35 cellular contexts compared by ENCODE assay signal in genomic region chr6:125623085-125623484, GRCh38.
"Had no signal": no experiment of that assay in that cellular context is flagged by ENCODE, and none has a peak within 500 bp of the region (broad histone marks: within the 10 kb centered on the region; RNA-seq: fewer than 3 reads in every experiment).

No MANE protein-coding gene starts in this region.

- H3K4me3 Mint-ChIP-seq: activated CD4-positive, alpha-beta memory T cell treated with anti-CD3 and anti-CD28 coated beads, Interleukin-2, amount 10 ng/mL, durations not matched to agents 7 days and 5 days; activated CD4-positive, alpha-beta T cell treated with anti-CD3 and anti-CD28 coated beads for 36 hours; activated CD4-positive, alpha-beta T cell treated with anti-CD3 and anti-CD28 coated beads, Interleukin-2, amount 10 ng/mL, durations not matched to agents 7 days and 5 days; activated CD8-positive, alpha-beta memory T cell treated with anti-CD3 and anti-CD28 coated beads, Interleukin-2, amount 10 ng/mL, durations not matched to agents 7 days and 5 days; activated CD8-positive, alpha-beta T cell treated with anti-CD3 and anti-CD28 coated beads, Interleukin-2, amount 10 ng/mL, durations not matched to agents 7 days and 5 days; activated naive CD4-positive, alpha-beta T cell treated with anti-CD3 and anti-CD28 coated beads for 36 hours; activated naive CD8-positive, alpha-beta T cell treated with anti-CD3 and anti-CD28 coated beads for 36 hours; activated T-cell treated with anti-CD3 and anti-CD28 coated beads, Interleukin-2, amount 50 U/mL, for 24 hours; T-helper 1 cell treated with Interleukin-12 subunit alpha and Interleukin-12 subunit beta and Interleukin-4 antibody, amounts not matched to agents 30 μg/mL and 1 μg/mL, for 36 hours; T-helper 2 cell treated with Interferon-gamma antibody and Interleukin-4, amounts not matched to agents 5 μg/mL and 100 μg/mL, for 36 hours had no signal

- H3K36me3 ChIP-seq: adrenal gland, brain microvascular endothelial cell, breast epithelium had no signal

- H3K9me3 Mint-ChIP-seq: activated CD4-positive, alpha-beta memory T cell treated with anti-CD3 and anti-CD28 coated beads, Interleukin-2, amount 10 ng/mL, durations not matched to agents 7 days and 5 days; activated CD4-positive, alpha-beta T cell treated with anti-CD3 and anti-CD28 coated beads, Interleukin-2, amount 10 ng/mL, durations not matched to agents 7 days and 5 days; activated naive CD4-positive, alpha-beta T cell treated with anti-CD3 and anti-CD28 coated beads for 36 hours; activated naive CD4-positive, alpha-beta T cell treated with anti-CD3 and anti-CD28 coated beads, Interleukin-2, amount 50 U/mL, for 72 hours; activated naive CD8-positive, alpha-beta T cell treated with anti-CD3 and anti-CD28 coated beads for 36 hours; activated T-cell treated with anti-CD3 and anti-CD28 coated beads, Interleukin-2, amount 50 U/mL, for 24 hours; activated T-helper 2 cell treated with anti-CD3 and anti-CD28 coated beads, Interferon-gamma antibody, Interleukin-2, Interleukin-4, amounts not matched to agents 10 μg/mL and 5 μg/mL and 100 μg/mL, durations not matched to agents 14 hours and 24 hours and 36 hours; T-helper 1 cell treated with Interleukin-12 subunit alpha and Interleukin-12 subunit beta and Interleukin-4 antibody, amounts not matched to agents 30 μg/mL and 1 μg/mL, for 36 hours; T-helper 2 cell treated with Interferon-gamma antibody and Interleukin-4, amounts not matched to agents 5 μg/mL and 100 μg/mL, for 36 hours had no signal

- H3K36me3 Mint-ChIP-seq: activated CD8-positive, alpha-beta memory T cell treated with anti-CD3 and anti-CD28 coated beads, Interleukin-2, amount 10 ng/mL, durations not matched to agents 7 days and 5 days; activated naive CD4-positive, alpha-beta T cell treated with anti-CD3 and anti-CD28 coated beads, Interleukin-2, amount 50 U/mL, for 72 hours; activated naive CD8-positive, alpha-beta T cell treated with anti-CD3 and anti-CD28 coated beads for 36 hours had no signal

- H3K4me1 ChIP-seq: adrenal gland, body of pancreas, breast epithelium had no signal

- H3K4me3 ChIP-seq: adrenal gland, body of pancreas, breast epithelium had no signal

- ATAC-seq: activated CD4-positive, alpha-beta T cell treated with anti-CD3 and anti-CD28 coated beads for 36 hours; activated CD4-positive, CD25-positive, alpha-beta regulatory T cell treated with anti-CD3 and anti-CD28 coated beads, Interleukin-2, amount 50 U/mL, for 24 hours; activated CD8-positive, alpha-beta memory T cell treated with anti-CD3 and anti-CD28 coated beads, Interleukin-2, amount 10 ng/mL, durations not matched to agents 7 days and 5 days; activated CD8-positive, alpha-beta T cell treated with anti-CD3 and anti-CD28 coated beads, Interleukin-2, amount 10 ng/mL, durations not matched to agents 7 days and 5 days; activated naive CD4-positive, alpha-beta T cell treated with anti-CD3 and anti-CD28 coated beads, Interleukin-2, amount 50 U/mL, for 72 hours; body of pancreas had no signal

- H3K27ac ChIP-seq: adrenal gland, body of pancreas, brain microvascular endothelial cell, breast epithelium, VCaP had no signal

- H3K27me3 ChIP-seq: adrenal gland, body of pancreas, brain microvascular endothelial cell, breast epithelium had no signal

- H3K9me3 ChIP-seq: adrenal gland, body of pancreas, breast epithelium had no signal

- H3K27ac Mint-ChIP-seq: activated CD4-positive, alpha-beta memory T cell treated with anti-CD3 and anti-CD28 coated beads, Interleukin-2, amount 10 ng/mL, durations not matched to agents 7 days and 5 days; activated CD4-positive, alpha-beta T cell treated with anti-CD3 and anti-CD28 coated beads for 36 hours; activated CD4-positive, alpha-beta T cell treated with anti-CD3 and anti-CD28 coated beads, Interleukin-2, amount 10 ng/mL, durations not matched to agents 7 days and 5 days; activated CD8-positive, alpha-beta memory T cell treated with anti-CD3 and anti-CD28 coated beads, Interleukin-2, amount 10 ng/mL, durations not matched to agents 7 days and 5 days; activated CD8-positive, alpha-beta T cell treated with anti-CD3 and anti-CD28 coated beads, Interleukin-2, amount 10 ng/mL, durations not matched to agents 7 days and 5 days; activated naive CD4-positive, alpha-beta T cell treated with anti-CD3 and anti-CD28 coated beads for 36 hours; activated naive CD4-positive, alpha-beta T cell treated with anti-CD3 and anti-CD28 coated beads, Interleukin-2, amount 50 U/mL, for 72 hours; activated naive CD8-positive, alpha-beta T cell treated with anti-CD3 and anti-CD28 coated beads for 36 hours; activated T-cell treated with anti-CD3 and anti-CD28 coated beads, Interleukin-2, amount 50 U/mL, for 24 hours; activated T-helper 2 cell treated with anti-CD3 and anti-CD28 coated beads, Interferon-gamma antibody, Interleukin-2, Interleukin-4, amounts not matched to agents 10 μg/mL and 5 μg/mL and 100 μg/mL, durations not matched to agents 14 hours and 24 hours and 36 hours; T-helper 1 cell treated with Interleukin-12 subunit alpha and Interleukin-12 subunit beta and Interleukin-4 antibody, amounts not matched to agents 30 μg/mL and 1 μg/mL, for 36 hours; T-helper 2 cell treated with Interferon-gamma antibody and Interleukin-4, amounts not matched to agents 5 μg/mL and 100 μg/mL, for 36 hours had no signal

- H3K4me1 Mint-ChIP-seq: activated CD4-positive, alpha-beta memory T cell treated with anti-CD3 and anti-CD28 coated beads, Interleukin-2, amount 10 ng/mL, durations not matched to agents 7 days and 5 days; activated CD4-positive, alpha-beta T cell treated with anti-CD3 and anti-CD28 coated beads for 36 hours; activated CD4-positive, alpha-beta T cell treated with anti-CD3 and anti-CD28 coated beads, Interleukin-2, amount 10 ng/mL, durations not matched to agents 7 days and 5 days; activated CD8-positive, alpha-beta memory T cell treated with anti-CD3 and anti-CD28 coated beads, Interleukin-2, amount 10 ng/mL, durations not matched to agents 7 days and 5 days; activated naive CD8-positive, alpha-beta T cell treated with anti-CD3 and anti-CD28 coated beads for 36 hours had no signal

- DNase-seq: activated CD4-positive, alpha-beta memory T cell treated with anti-CD3 and anti-CD28 coated beads, Interleukin-2, amount 10 ng/mL, durations not matched to agents 7 days and 5 days; activated CD4-positive, alpha-beta T cell treated with anti-CD3 and anti-CD28 coated beads for 1 hour; activated CD4-positive, alpha-beta T cell treated with anti-CD3 and anti-CD28 coated beads for 36 hours; activated CD4-positive, alpha-beta T cell treated with anti-CD3 and anti-CD28 coated beads for 48 hours; activated CD4-positive, alpha-beta T cell treated with anti-CD3 and anti-CD28 coated beads, Interleukin-2, amount 10 ng/mL, durations not matched to agents 7 days and 5 days; activated CD4-positive, alpha-beta T cell treated with anti-CD3 and anti-CD28 coated beads, Interleukin-2, amount 50 U/mL, for 48 hours; activated CD4-positive, CD25-positive, alpha-beta regulatory T cell; activated CD8-positive, alpha-beta memory T cell treated with anti-CD3 and anti-CD28 coated beads for 24 hours; activated CD8-positive, alpha-beta memory T cell treated with anti-CD3 and anti-CD28 coated beads, Interleukin-2, amount 10 ng/mL, durations not matched to agents 7 days and 5 days; activated CD8-positive, alpha-beta memory T cell treated with anti-CD3 and anti-CD28 coated beads, Interleukin-2, amount 50 U/mL, for 48 hours; activated CD8-positive, alpha-beta T cell treated with anti-CD3 and anti-CD28 coated beads, Interleukin-2, amount 10 ng/mL, durations not matched to agents 7 days and 5 days; activated effector memory CD4-positive, alpha-beta T cell treated with Interleukin-2 at 50 U/mL for 16 hours; activated gamma-delta T cell treated with Interleukin-2 at 50 U/mL for 16 hours; activated naive CD4-positive, alpha-beta T cell; activated naive CD4-positive, alpha-beta T cell treated with anti-CD3 and anti-CD28 coated beads for 36 hours; activated naive CD4-positive, alpha-beta T cell treated with anti-CD3 and anti-CD28 coated beads, Interleukin-2, amount 50 U/mL, for 16 hours; activated naive CD8-positive, alpha-beta T cell treated with anti-CD3 and anti-CD28 coated beads for 36 hours; activated T-cell treated with anti-CD3 and anti-CD28 coated beads, Interleukin-2, amount 50 U/mL, for 24 hours; activated T-cell treated with anti-CD3 and anti-CD28 coated beads, Interleukin-2, amount 50 U/mL, for 48 hours; adrenal gland; amniotic stem cell; aorta; body of pancreas; brain microvascular endothelial cell; central memory CD4-positive, alpha-beta T cell; T-helper 1 cell; T-helper 2 cell; T-helper 9 cell had no signal
